28 cellular contexts compared by ENCODE assay signal in the genomic region with DNA sequence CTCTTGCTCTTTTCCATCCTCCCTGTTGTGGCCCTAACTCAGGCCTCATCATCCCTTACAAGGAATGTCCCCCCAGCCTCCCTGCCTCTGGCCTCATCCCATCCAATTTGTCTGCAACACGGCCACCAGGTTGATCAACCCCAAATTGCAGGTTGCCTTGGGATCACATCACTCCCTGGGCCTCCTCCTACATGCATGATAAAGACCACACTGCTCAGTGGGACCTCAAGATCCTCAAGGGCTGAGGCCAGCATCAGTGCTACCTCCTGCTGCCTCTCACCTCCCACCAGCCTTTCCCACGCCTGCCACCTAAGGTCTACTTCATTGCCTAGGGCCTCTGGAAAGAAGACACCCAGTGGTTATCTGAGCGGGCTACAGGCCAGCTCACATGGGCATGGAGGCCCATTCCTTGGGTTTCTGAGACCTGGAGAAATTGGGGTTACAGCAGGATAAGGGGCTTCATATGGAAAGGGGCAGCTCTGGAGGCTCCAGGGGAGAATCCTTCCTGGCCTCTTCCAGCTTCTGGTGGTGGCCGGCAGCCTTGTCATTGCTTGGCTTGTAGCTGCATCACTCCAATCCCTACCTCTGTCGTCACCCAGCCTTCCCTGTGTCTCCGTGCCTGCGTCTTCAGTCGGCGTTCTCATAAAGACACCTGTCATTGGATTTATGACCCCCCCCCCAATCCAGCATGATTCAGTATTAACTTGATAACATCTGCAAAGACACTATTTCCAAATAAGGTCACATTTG.
"Had no signal": no experiment of that assay in that cellular context is flagged by ENCODE, and none has a peak within 500 bp of the region (broad histone marks: within the 10 kb centered on the region; RNA-seq: fewer than 3 reads in every experiment).

No MANE protein-coding gene starts in this region.

- H3K9me3 ChIP-seq: Peyer's patch had no signal

- H3K27me3 ChIP-seq: Peyer's patch had no signal

- H3K4me1 ChIP-seq: Peyer's patch had no signal

- DNase-seq: activated CD4-positive, alpha-beta memory T cell treated with anti-CD3 and anti-CD28 coated beads for 36 hours; activated CD4-positive, alpha-beta T cell treated with anti-CD3 and anti-CD28 coated beads, Interleukin-2, amount 10 ng/mL, durations not matched to agents 7 days and 5 days; activated CD4-positive, CD25-positive, alpha-beta regulatory T cell; activated CD8-positive, alpha-beta memory T cell treated with anti-CD3 and anti-CD28 coated beads for 24 hours; activated effector memory CD4-positive, alpha-beta T cell treated with anti-CD3 and anti-CD28 coated beads, Interleukin-2, amount 50 U/mL, for 16 hours; activated naive CD4-positive, alpha-beta T cell treated with Interleukin-2 at 50 U/mL for 16 hours; activated naive CD8-positive, alpha-beta T cell treated with anti-CD3 and anti-CD28 coated beads, Interleukin-2, amount 50 U/mL, for 24 hours; activated T-cell treated with anti-CD3 and anti-CD28 coated beads, Interleukin-2, amount 50 U/mL, for 4 hours; amygdala; Karpas-422; MM.1S; NCI-H1105; NCI-H1436 treated with DMSO at 0.1 percent for 48 hours; NCI-H187; NCI-H2081; NCI-H510A treated with DMSO at 0.1 percent for 48 hours; NCI-H69; NK-92 treated with Interleukin-12 subunit alpha and Interleukin-12 subunit beta, amount 100 ng/mL, for 24 hours; OCI-M1; Right ventricle myocardium superior; T-helper 2 cell had no signal

- H3K4me3 ChIP-seq: cardiac muscle cell, K562, Peyer's patch had no signal

- H3K27ac ChIP-seq: cardiac muscle cell, Peyer's patch, RWPE1, VCaP had no signal

- H3K36me3 ChIP-seq: cardiac muscle cell, Peyer's patch had no signal

- ATAC-seq: activated naive CD4-positive, alpha-beta T cell treated with anti-CD3 and anti-CD28 coated beads, Interleukin-2, amount 50 U/mL, for 72 hours; activated naive CD8-positive, alpha-beta T cell treated with anti-CD3 and anti-CD28 coated beads, Interleukin-2, amount 50 U/mL, for 24 hours; activated T-cell treated with anti-CD3 and anti-CD28 coated beads, Interleukin-2, amount 50 U/mL, for 4 hours; K562; T-cell had no signal
